ENCODE assay signal across 8 cellular contexts in genomic region chr2:224039770-224040088, GRCh38. TPM values are rescaled to one million over a fixed set of nuclear protein-coding genes. Genes with fewer than 3 reads are reported as not detected.
A peak's percentile ranks its signal among the peaks of the same experiment; 100 is the strongest.
DNase-seq lines count a peak whose midpoint lies in the region; ATAC-seq, FAIRE-seq and TF ChIP-seq lines count a peak whose summit lies in the region.

No MANE protein-coding gene starts in this region.

- no peak overlapping the region for H3K27ac ChIP-seq in HCT116 (ENCODE audit: low read depth, low read length)
- H3K27ac ChIP-seq in gastroesophageal sphincter, result peak overlapping the region in 3 of 4 donors; percentile 63 to 80 (median 69)

- FAIRE-seq in D721Med (lab: Jason Lieb, UNC), result no peak

- peak overlapping the region; percentile 68 to 72 for H3K4me3 ChIP-seq in HCT116 (replicated peaks in 1 of 2; ENCODE audit: low read depth in 1 of 2, low read length in 2 of 2)
- peak overlapping the region in 1 of 2 donors; percentile 77 for H3K4me3 ChIP-seq in gastroesophageal sphincter
- peak overlapping the region; percentile 83 for H3K4me3 ChIP-seq in skeletal muscle satellite cell (ENCODE audit: low read length)

- H3K4me1 Mint-ChIP-seq in T-cell, result peaks cover 20 to 33% (median 21%) of the 10 kb centered on the region in 3 donors

- peak; percentile 18 for DNase-seq in D721Med (ENCODE audit: insufficient read length, low spot score)
- no peak for DNase-seq in HCT116 (ENCODE audit: low read depth, low spot score)
- DNase-seq in T-cell, result peak in 1 of 34 experiments; percentile 18
- no peak for DNase-seq in GM19240 (ENCODE audit: insufficient read length, low spot score)
- DNase-seq in stimulated activated CD4-positive, alpha-beta T cell treated with anti-CD3 and anti-CD28 coated beads, Interleukin-12 subunit alpha, Interleukin-12 subunit beta, amount 100 ng/mL, for 4 hours, result no peak
- DNase-seq in AG08396 (ENCODE audit: low spot score), result no peak

- no peaks in the 10 kb centered on the region for H3K9me3 ChIP-seq in HCT116 (ENCODE audit: control insufficient read depth in 1 of 2, insufficient read depth in 1 of 2, low read depth in 1 of 2, low read length in 2 of 2)
- no peaks in the 10 kb centered on the region for H3K9me3 ChIP-seq in gastroesophageal sphincter
- no peaks in the 10 kb centered on the region for H3K9me3 ChIP-seq in skeletal muscle satellite cell (replicated peaks; ENCODE audit: low read length)

- peak; percentile 26; the same call in 1 of the 2 replicates for ATAC-seq in HCT116
- peak in 3 of 4 experiments; percentile 1 to 13 (median 4) for ATAC-seq in T-cell (replicated peaks in 1 of 4)
- no peak for ATAC-seq in gastroesophageal sphincter

- no peak for TF ChIP-seq POLR2A in HCT116 (IDR thresholded peaks at IDR 0.05; ENCODE audit: borderline replicate concordance, extremely low read depth, insufficient read depth, insufficient read length)
- no peak for TF ChIP-seq POLR2A in gastroesophageal sphincter (IDR thresholded peaks at IDR 0.05)

- RAD21 ChIA-PET in HCT116 (lab: Charles Lee; ENCODE audit: low non-redundant PET in 1 of 2, low total read pairs in 2 of 2, uncharacterized antibody in 2 of 2, unreplicated experiment in 2 of 2), result interaction anchor here (1.1 to 1.5 kb wide), 3 partner anchors 106 to 245 kb away, joined by 3 to 9 read pairs (median 4); no protein-coding TSS in a partner anchor

- peak overlapping the region in 1 of 2 donors; percentile 50 for H3K27ac Mint-ChIP-seq in T-cell

- H3K9me2 ChIP-seq in HCT116 (ENCODE audit: insufficient read depth), result no peaks in the 10 kb centered on the region

- POLR2A ChIA-PET in HCT116 (lab: Charles Lee), result interaction anchor here (0.7 to 1.4 kb wide), 4 partner anchors 47 to 243 kb away, joined by 3 to 4 read pairs (median 3); no protein-coding TSS in a partner anchor
- POLR2A ChIA-PET in T-cell (lab: Charles Lee), result no interaction called here

- TF ChIP-seq CTCF in D721Med (IDR thresholded peaks at IDR 0.05; ENCODE audit: insufficient read depth, missing control alignments) (no peak), HCT116 (IDR thresholded peaks at IDR 0.05 in 2 of 3, conservative IDR thresholded peaks at IDR 0.05 in 1 of 3; ENCODE audit: borderline replicate concordance in 1 of 3, insufficient read depth in 1 of 3, low read depth in 2 of 3, low read length in 2 of 3) (no peak), gastroesophageal sphincter (IDR thresholded peaks at IDR 0.05) (no peak)

- peaks cover 0 to 3% (median 0%) of the 10 kb centered on the region in 3 donors for H3K9me3 Mint-ChIP-seq in T-cell

- H3K27me3 Mint-ChIP-seq in T-cell, result peaks cover 27 to 60% of the 10 kb centered on the region in 2 donors

- H3K36me3 Mint-ChIP-seq in T-cell, result no peaks in the 10 kb centered on the region

- H3K79me2 ChIP-seq in HCT116 (ENCODE audit: insufficient read depth, low read length), result peaks cover 21% of the 10 kb centered on the region

- H3K4me2 ChIP-seq in HCT116 (ENCODE audit: low read length) (peak overlapping the region; percentile 94), skeletal muscle satellite cell (ENCODE audit: low read length) (peak overlapping the region; percentile 81)

- peak overlapping the region; percentile 76 for H2AFZ ChIP-seq in HCT116 (ENCODE audit: low read depth, low read length, poor library complexity, severe bottlenecking)

- TF ChIP-seq EP300 in gastroesophageal sphincter (IDR thresholded peaks at IDR 0.05), result no peak

- H3K36me3 ChIP-seq in HCT116 (ENCODE audit: control insufficient read depth in 1 of 2, insufficient read depth in 2 of 2, low read length in 2 of 2) (no peaks in the 10 kb centered on the region), gastroesophageal sphincter (no peaks in the 10 kb centered on the region), skeletal muscle satellite cell (ENCODE audit: insufficient read depth, low read length) (peaks cover 10% of the 10 kb centered on the region)

- no CpG with 5 or more reads among the region's 14 CpGs for WGBS in gastroesophageal sphincter (ENCODE audit: low coverage in 1 of 2), 2 donors

- TF ChIP-seq RAD21 in HCT116 (IDR thresholded peaks at IDR 0.05; ENCODE audit: low read depth), result no peak

- no peaks in the 10 kb centered on the region for H4K20me1 ChIP-seq in HCT116 (ENCODE audit: insufficient read depth)

- BruUV-seq in HCT116 (replicated peaks; lab: Mats Ljungman, UMichigan), result TSS peak; percentile 59

- H3K4me1 ChIP-seq in HCT116 (ENCODE audit: control insufficient read depth in 1 of 2, insufficient read depth in 2 of 2, low read length in 2 of 2), result peaks cover 7 to 18% of the 10 kb centered on the region in 2 experiments; a peak in 3 of 4 replicates
- H3K4me1 ChIP-seq in gastroesophageal sphincter, result peaks cover 0 to 36% (median 13%) of the 10 kb centered on the region in 3 donors
- H3K4me1 ChIP-seq in skeletal muscle satellite cell (ENCODE audit: control insufficient read depth, insufficient read depth, low read length), result peaks cover 19% of the 10 kb centered on the region

- intact Hi-C loops in HCT116 (cut with micrococcal nuclease), result loop anchor here (1.0 to 5.0 kb wide), 3 partner anchors 45 to 245 kb away; no protein-coding TSS in a partner anchor

- CTCF ChIA-PET in HCT116 (lab: Charles Lee), result interaction anchor here (0.7 to 1.0 kb wide), 2 partner anchors 69 to 243 kb away, joined by 5 to 6 read pairs; no protein-coding TSS in a partner anchor
- CTCF ChIA-PET in T-cell (lab: Charles Lee), result no interaction called here

- peak overlapping the region; percentile 65 to 74 (median 72) for H3K4me3 Mint-ChIP-seq in T-cell

- H3K27me3 ChIP-seq in HCT116 (ENCODE audit: insufficient read depth, low read length) (no peaks in the 10 kb centered on the region; the same call in 1 of the 2 replicates), gastroesophageal sphincter (peaks cover 31% of the 10 kb centered on the region), skeletal muscle satellite cell (ENCODE audit: control insufficient read depth, insufficient read depth, low read length) (no peaks in the 10 kb centered on the region)

- H3K9ac ChIP-seq in HCT116 (ENCODE audit: low read length) (peak overlapping the region; percentile 56), skeletal muscle satellite cell (ENCODE audit: low read depth, low read length) (peak overlapping the region; percentile 81)

TF ChIP-seq in HCT116, 20 proteins besides CTCF, POLR2A, EP300 and RAD21:
- TF ChIP-seq FOSL1 (IDR thresholded peaks at IDR 0.05; ENCODE audit: low read depth) (no peak), ELF1 (IDR thresholded peaks at IDR 0.05; ENCODE audit: borderline replicate concordance, low read depth) (no peak), YY1 (IDR thresholded peaks at IDR 0.05; ENCODE audit: extremely low read depth, insufficient replicate concordance, low read depth, low read length) (no peak), JUND (IDR thresholded peaks at IDR 0.05) (no peak), ZBTB33 (IDR thresholded peaks at IDR 0.05; ENCODE audit: extremely low read depth, insufficient replicate concordance, low read length) (no peak), EZH2 (IDR thresholded peaks at IDR 0.05) (no peak)

RNA-seq across cellular contexts. Expression of gene SERPINE2, which starts 0.6 kb away (rescaled TPM):
- total RNA-seq in HCT116 (2021; ENCODE audit: unreplicated experiment) (93.3 TPM), T-cell (1 to 10 TPM; 2.0 to 7.5 (median 4.1) TPM), gastroesophageal sphincter (100 to 1,000 TPM in 1 of 4 donors, 10 to 100 TPM in 3; 12.5 to 130 (median 48.6) TPM)
- 127 and 128 TPM in 2 replicates for polyA plus RNA-seq in HCT116 (2012)
- 156 and 508 TPM in 2 replicates for total RNA-seq in skeletal muscle satellite cell (2012; rRNA removed)
